ENCODE assay signal across 9 cellular contexts in genomic region chr6:15329154-15329781, GRCh38.
DNase-seq lines count a peak whose midpoint lies in the region; ATAC-seq and TF ChIP-seq lines count a peak whose summit lies in the region.
"Had no signal": no experiment of that assay in that cellular context is flagged by ENCODE, and none has a peak within 500 bp of the region (broad histone marks: within the 10 kb centered on the region; RNA-seq: fewer than 3 reads in every experiment).

No MANE protein-coding gene starts in this region.

- H3K4me1 ChIP-seq in SK-N-SH (ENCODE audit: control insufficient read depth in 1 of 2, insufficient read depth in 2 of 2, low read depth in 1 of 2, low read length in 1 of 2) (peaks cover 10 to 27% of the 10 kb centered on the region in 2 experiments), skeletal muscle satellite cell (ENCODE audit: control insufficient read depth, insufficient read depth, low read length) (peaks cover 40% of the 10 kb centered on the region)

- H3K9me3 ChIP-seq in SK-N-SH (no peaks in the 10 kb centered on the region), skeletal muscle satellite cell (replicated peaks; ENCODE audit: low read length) (no peaks in the 10 kb centered on the region)

- POLR2A ChIA-PET in activated CD4-positive, alpha-beta T cell treated with anti-CD3 and anti-CD28 coated beads for 36 hours (lab: Charles Lee): no interaction called here
- POLR2A ChIA-PET in SK-N-SH (lab: Yijun Ruan, JAX): no interaction called here

- H2AFZ ChIP-seq in SK-N-SH (ENCODE audit: low read depth): no peak overlapping the region

- peaks cover 90% of the 10 kb centered on the region for H3K4me1 Mint-ChIP-seq in activated CD4-positive, alpha-beta T cell treated with anti-CD3 and anti-CD28 coated beads for 36 hours

- no peaks in the 10 kb centered on the region for H3K27me3 ChIP-seq in SK-N-SH (ENCODE audit: insufficient read depth)
- H3K27me3 ChIP-seq in skeletal muscle satellite cell (ENCODE audit: control insufficient read depth, insufficient read depth, low read length): no peaks in the 10 kb centered on the region

- peak overlapping the region; percentile 82 for H3K27ac Mint-ChIP-seq in activated CD4-positive, alpha-beta T cell treated with anti-CD3 and anti-CD28 coated beads for 36 hours

- no peaks in the 10 kb centered on the region for H3K9me2 ChIP-seq in SK-N-SH

- peaks cover 22% of the 10 kb centered on the region for H3K36me3 Mint-ChIP-seq in activated CD4-positive, alpha-beta T cell treated with anti-CD3 and anti-CD28 coated beads for 36 hours (ENCODE audit: low read depth)

- H3K36me3 ChIP-seq in SK-N-SH (replicated peaks in 1 of 2; ENCODE audit: control insufficient read depth in 1 of 2, insufficient read depth in 2 of 2, low read length in 1 of 2) (no peaks in the 10 kb centered on the region), skeletal muscle satellite cell (ENCODE audit: insufficient read depth, low read length) (no peaks in the 10 kb centered on the region)

- H3K4me3 ChIP-seq in SK-N-SH (ENCODE audit: low read depth in 2 of 2, low read length in 1 of 2): no peak overlapping the region
- no peak overlapping the region for H3K4me3 ChIP-seq in fibroblast of pulmonary artery (replicated peaks; ENCODE audit: low read depth, low read length)
- peak overlapping the region; percentile 39 for H3K4me3 ChIP-seq in skeletal muscle satellite cell (ENCODE audit: low read length)

- H4K20me1 ChIP-seq in SK-N-SH (ENCODE audit: insufficient read depth): 0 out of 2 replicates have a peak, but pooled peaks cover 10% of the 10 kb centered on the region

- H3K9ac ChIP-seq in SK-N-SH (peak overlapping the region; percentile 7; the same call in 1 of the 2 replicates), skeletal muscle satellite cell (ENCODE audit: low read depth, low read length) (peak overlapping the region; percentile 39)

- no peak overlapping the region for H3K4me3 Mint-ChIP-seq in activated CD4-positive, alpha-beta T cell treated with anti-CD3 and anti-CD28 coated beads for 36 hours

- peak overlapping the region; percentile 53; the same call in 1 of the 2 replicates for H3K4me2 ChIP-seq in SK-N-SH
- H3K4me2 ChIP-seq in skeletal muscle satellite cell (ENCODE audit: low read length): peak overlapping the region; percentile 34

- H3K9me3 Mint-ChIP-seq in activated CD4-positive, alpha-beta T cell treated with anti-CD3 and anti-CD28 coated beads for 36 hours (ENCODE audit: low read depth): no peaks in the 10 kb centered on the region

- TF ChIP-seq CTCF in SK-N-SH (IDR thresholded peaks at IDR 0.05): no peak
- no peak for TF ChIP-seq CTCF in fibroblast of pulmonary artery (IDR thresholded peaks at IDR 0.05; ENCODE audit: low read length, missing control alignments)

- peak overlapping the region in 1 of 2 experiments; percentile 81; a peak in 2 of 4 replicates for H3K27ac ChIP-seq in SK-N-SH (ENCODE audit: low read depth in 2 of 2, low read length in 1 of 2)

- no peak for TF ChIP-seq RAD21 in SK-N-SH (IDR thresholded peaks at IDR 0.05; ENCODE audit: low read length)

- H3F3A ChIP-seq in SK-N-SH (replicated peaks; ENCODE audit: insufficient read depth): peaks cover 10% of the 10 kb centered on the region

- DNase-seq in activated CD4-positive, alpha-beta T cell treated with anti-CD3 and anti-CD28 coated beads for 36 hours: no peak
- DNase-seq in activated CD4-positive, alpha-beta T cell treated with anti-CD3 and anti-CD28 coated beads, Interleukin-2, amount 50 U/mL, for 48 hours: no peak
- peak; percentile 42 for DNase-seq in SK-N-SH
- peak; percentile 82 for DNase-seq in fibroblast of pulmonary artery (ENCODE audit: low read depth)
- DNase-seq in NCI-H187 (lab: John Stamatoyannopoulos, UW): no peak
- DNase-seq: effector CD8-positive, alpha-beta T cell had no signal

- no peak for ATAC-seq in activated CD4-positive, alpha-beta T cell treated with anti-CD3 and anti-CD28 coated beads for 36 hours
- no peak for ATAC-seq in GM18867 (IDR thresholded peaks at IDR 0.05; ENCODE audit: unreplicated experiment)
- no peak for ATAC-seq in HG03280 (IDR thresholded peaks at IDR 0.05; ENCODE audit: unreplicated experiment)

- 0 out of 4 replicates have a peak, but pooled peaks of 1 of the 2 experiments have one; percentile 21 for TF ChIP-seq EP300 in SK-N-SH (IDR thresholded peaks at IDR 0.05; ENCODE audit: borderline replicate concordance in 1 of 2, low read depth in 1 of 2, low read length in 1 of 2)

- WGBS in SK-N-SH (ENCODE audit: low lambda C conversion rate): 79% methylated on average over 4 of the region's 4 CpGs

- no peaks in the 10 kb centered on the region for H3K27me3 Mint-ChIP-seq in activated CD4-positive, alpha-beta T cell treated with anti-CD3 and anti-CD28 coated beads for 36 hours

- CTCF ChIA-PET in activated CD4-positive, alpha-beta T cell treated with anti-CD3 and anti-CD28 coated beads for 36 hours (lab: Charles Lee): interaction anchor here (0.5 to 0.6 kb wide), 2 partner anchors 668 to 1158 kb away, joined by 3 to 4 read pairs; no protein-coding TSS in a partner anchor
- CTCF ChIA-PET in SK-N-SH (lab: Yijun Ruan, JAX): no interaction called here

- H3K79me2 ChIP-seq in SK-N-SH (ENCODE audit: insufficient read depth): peaks cover 55% of the 10 kb centered on the region

- intact Hi-C loops in activated CD4-positive, alpha-beta T cell treated with anti-CD3 and anti-CD28 coated beads for 36 hours (cut with DNase I, micrococcal nuclease): loop anchor here in 1 of 2 experiments (5.0 kb wide), 2 partner anchors 38 to 113 kb away; no protein-coding TSS in a partner anchor

TF ChIP-seq in SK-N-SH, 30 proteins besides CTCF, POLR2A, EP300 and RAD21:
- no peak for TF ChIP-seq MEF2A (IDR thresholded peaks at IDR 0.05; ENCODE audit: borderline replicate concordance, low read depth)
- TF ChIP-seq, protein P1, sequence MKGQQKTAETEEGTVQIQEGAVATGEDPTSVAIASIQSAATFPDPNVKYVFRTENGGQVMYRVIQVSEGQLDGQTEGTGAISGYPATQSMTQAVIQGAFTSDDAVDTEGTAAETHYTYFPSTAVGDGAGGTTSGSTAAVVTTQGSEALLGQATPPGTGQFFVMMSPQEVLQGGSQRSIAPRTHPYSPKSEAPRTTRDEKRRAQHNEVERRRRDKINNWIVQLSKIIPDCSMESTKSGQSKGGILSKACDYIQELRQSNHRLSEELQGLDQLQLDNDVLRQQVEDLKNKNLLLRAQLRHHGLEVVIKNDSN (IDR thresholded peaks at IDR 0.05; ENCODE audit: borderline replicate concordance, low read depth): 0 out of 2 replicates have a peak, but pooled peaks have one; percentile 35
- TF ChIP-seq, protein P2, sequence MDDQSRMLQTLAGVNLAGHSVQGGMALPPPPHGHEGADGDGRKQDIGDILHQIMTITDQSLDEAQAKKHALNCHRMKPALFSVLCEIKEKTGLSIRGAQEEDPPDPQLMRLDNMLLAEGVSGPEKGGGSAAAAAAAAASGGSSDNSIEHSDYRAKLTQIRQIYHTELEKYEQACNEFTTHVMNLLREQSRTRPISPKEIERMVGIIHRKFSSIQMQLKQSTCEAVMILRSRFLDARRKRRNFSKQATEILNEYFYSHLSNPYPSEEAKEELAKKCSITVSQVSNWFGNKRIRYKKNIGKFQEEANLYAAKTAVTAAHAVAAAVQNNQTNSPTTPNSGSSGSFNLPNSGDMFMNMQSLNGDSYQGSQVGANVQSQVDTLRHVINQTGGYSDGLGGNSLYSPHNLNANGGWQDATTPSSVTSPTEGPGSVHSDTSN (IDR thresholded peaks at IDR 0.05): peak; percentile 56
- peak; percentile 58; the same call in 1 of the 2 replicates for TF ChIP-seq FOSL2 (IDR thresholded peaks at IDR 0.05; ENCODE audit: borderline replicate concordance, low read depth)
- TF ChIP-seq JUND (IDR thresholded peaks at IDR 0.05): peak; percentile 53
- TF ChIP-seq POLR2AphosphoS5 (IDR thresholded peaks at IDR 0.05; ENCODE audit: low read depth, low read length): peak; percentile 18; the same call in 1 of the 2 replicates
- TF ChIP-seq YY1 (IDR thresholded peaks at IDR 0.05; ENCODE audit: low read depth): 0 out of 2 replicates have a peak, but pooled peaks have one; percentile 29
- TF ChIP-seq TEAD4 (IDR thresholded peaks at IDR 0.05; ENCODE audit: borderline replicate concordance, insufficient read depth): no peak

Comparison
In these comparisons a context has a peak if more than half of its experiments do, and no peak if none do; other contexts are left out.
1. DNase-seq: peak in SK-N-SH (single experiment) and fibroblast of pulmonary artery (single experiment); none in activated CD4-positive, alpha-beta T cell treated with anti-CD3 and anti-CD28 coated beads for 36 hours (single experiment), activated CD4-positive, alpha-beta T cell treated with anti-CD3 and anti-CD28 coated beads, Interleukin-2, amount 50 U/mL, for 48 hours (0 of 2) and NCI-H187 (0 of 2).